ENCODE assay signal across 11 cellular contexts in genomic region chr10:81820418-81820817, GRCh38. TPM values are rescaled to one million over a fixed set of nuclear protein-coding genes. Genes with fewer than 3 reads are reported as not detected.
DNase-seq lines count a peak whose midpoint lies in the region; ATAC-seq and TF ChIP-seq lines count a peak whose summit lies in the region.
"Had no signal": no experiment of that assay in that cellular context is flagged by ENCODE, and none has a peak within 500 bp of the region (broad histone marks: within the 10 kb centered on the region; RNA-seq: fewer than 3 reads in every experiment).

No MANE protein-coding gene starts in this region.

- H3K27ac Mint-ChIP-seq in activated CD8-positive, alpha-beta T cell treated with anti-CD3 and anti-CD28 coated beads for 36 hours: no peak overlapping the region
- no peak overlapping the region for H3K27ac Mint-ChIP-seq in activated CD8-positive, alpha-beta T cell treated with anti-CD3 and anti-CD28 coated beads, Interleukin-2, amount 10 ng/mL, durations not matched to agents 7 days and 5 days
- H3K27ac Mint-ChIP-seq in stimulated activated naive CD8-positive, alpha-beta T cell treated with anti-CD3 and anti-CD28 coated beads, Interleukin-15, amount 100 ng/mL, for 72 hours: no peak overlapping the region
- H3K27ac Mint-ChIP-seq in activated CD4-positive, alpha-beta memory T cell treated with anti-CD3 and anti-CD28 coated beads for 36 hours: no peak overlapping the region
- H3K27ac Mint-ChIP-seq: IgD-negative memory B cell; stimulated activated naive CD8-positive, alpha-beta T cell treated with anti-CD3 and anti-CD28 coated beads, Interleukin-15, Interleukin-2, amounts not matched to agents 100 ng/mL and 50 ng/mL, for 24 hours had no signal

- peak; percentile 30 for ATAC-seq in activated CD8-positive, alpha-beta T cell treated with anti-CD3 and anti-CD28 coated beads for 36 hours
- no peak for ATAC-seq in activated CD8-positive, alpha-beta T cell treated with anti-CD3 and anti-CD28 coated beads, Interleukin-2, amount 10 ng/mL, durations not matched to agents 7 days and 5 days
- peak; percentile 62 for ATAC-seq in stimulated activated naive CD8-positive, alpha-beta T cell treated with anti-CD3 and anti-CD28 coated beads, Interleukin-15, amount 100 ng/mL, for 72 hours
- ATAC-seq in GM21360 (IDR thresholded peaks at IDR 0.05; ENCODE audit: unreplicated experiment): no peak

- POLR2A ChIA-PET in activated CD8-positive, alpha-beta T cell treated with anti-CD3 and anti-CD28 coated beads for 36 hours (lab: Charles Lee): no interaction called here
- POLR2A ChIA-PET in activated CD8-positive, alpha-beta T cell treated with anti-CD3 and anti-CD28 coated beads, Interleukin-2, amount 10 ng/mL, durations not matched to agents 7 days and 5 days (lab: Charles Lee): no interaction called here
- POLR2A ChIA-PET in activated CD4-positive, alpha-beta memory T cell treated with anti-CD3 and anti-CD28 coated beads for 36 hours (lab: Charles Lee): no interaction called here

- no peaks in the 10 kb centered on the region for H3K9me3 Mint-ChIP-seq in activated CD8-positive, alpha-beta T cell treated with anti-CD3 and anti-CD28 coated beads for 36 hours
- H3K9me3 Mint-ChIP-seq in activated CD8-positive, alpha-beta T cell treated with anti-CD3 and anti-CD28 coated beads, Interleukin-2, amount 10 ng/mL, durations not matched to agents 7 days and 5 days (ENCODE audit: insufficient read depth): peaks cover 5% of the 10 kb centered on the region
- no peaks in the 10 kb centered on the region for H3K9me3 Mint-ChIP-seq in stimulated activated naive CD8-positive, alpha-beta T cell treated with anti-CD3 and anti-CD28 coated beads, Interleukin-15, amount 100 ng/mL, for 72 hours
- H3K9me3 Mint-ChIP-seq in activated CD4-positive, alpha-beta memory T cell treated with anti-CD3 and anti-CD28 coated beads for 36 hours: peaks cover 7% of the 10 kb centered on the region

- intact Hi-C loops in activated CD8-positive, alpha-beta T cell treated with anti-CD3 and anti-CD28 coated beads for 36 hours (cut with micrococcal nuclease): no loop called here
- intact Hi-C loops in activated CD4-positive, alpha-beta memory T cell treated with anti-CD3 and anti-CD28 coated beads for 36 hours (cut with micrococcal nuclease): no loop called here

- no peak overlapping the region for H3K4me3 ChIP-seq in epithelial cell of proximal tubule (ENCODE audit: low read depth, low read length)

- no peak overlapping the region for H3K4me3 Mint-ChIP-seq in activated CD8-positive, alpha-beta T cell treated with anti-CD3 and anti-CD28 coated beads for 36 hours
- no peak overlapping the region for H3K4me3 Mint-ChIP-seq in activated CD8-positive, alpha-beta T cell treated with anti-CD3 and anti-CD28 coated beads, Interleukin-2, amount 10 ng/mL, durations not matched to agents 7 days and 5 days
- no peak overlapping the region for H3K4me3 Mint-ChIP-seq in stimulated activated naive CD8-positive, alpha-beta T cell treated with anti-CD3 and anti-CD28 coated beads, Interleukin-15, amount 100 ng/mL, for 72 hours
- no peak overlapping the region for H3K4me3 Mint-ChIP-seq in activated CD4-positive, alpha-beta memory T cell treated with anti-CD3 and anti-CD28 coated beads for 36 hours
- H3K4me3 Mint-ChIP-seq: IgD-negative memory B cell; stimulated activated naive CD8-positive, alpha-beta T cell treated with anti-CD3 and anti-CD28 coated beads, Interleukin-15, Interleukin-2, amounts not matched to agents 100 ng/mL and 50 ng/mL, for 24 hours had no signal

- no peaks in the 10 kb centered on the region for H3K27me3 Mint-ChIP-seq in activated CD8-positive, alpha-beta T cell treated with anti-CD3 and anti-CD28 coated beads for 36 hours
- no peaks in the 10 kb centered on the region for H3K27me3 Mint-ChIP-seq in activated CD8-positive, alpha-beta T cell treated with anti-CD3 and anti-CD28 coated beads, Interleukin-2, amount 10 ng/mL, durations not matched to agents 7 days and 5 days (ENCODE audit: low read depth)
- no peaks in the 10 kb centered on the region for H3K27me3 Mint-ChIP-seq in stimulated activated naive CD8-positive, alpha-beta T cell treated with anti-CD3 and anti-CD28 coated beads, Interleukin-15, amount 100 ng/mL, for 72 hours
- H3K27me3 Mint-ChIP-seq in activated CD4-positive, alpha-beta memory T cell treated with anti-CD3 and anti-CD28 coated beads for 36 hours: no peaks in the 10 kb centered on the region
- H3K27me3 Mint-ChIP-seq: IgD-negative memory B cell; stimulated activated naive CD8-positive, alpha-beta T cell treated with anti-CD3 and anti-CD28 coated beads, Interleukin-15, Interleukin-2, amounts not matched to agents 100 ng/mL and 50 ng/mL, for 24 hours had no signal

- peak; percentile 22 for TF ChIP-seq CTCF in activated CD8-positive, alpha-beta T cell treated with anti-CD3 and anti-CD28 coated beads for 36 hours (IDR thresholded peaks at IDR 0.05)
- peak; percentile 82 for TF ChIP-seq CTCF in epithelial cell of proximal tubule (conservative IDR thresholded peaks at IDR 0.05; ENCODE audit: low read depth, low read length)

- no peaks in the 10 kb centered on the region for H3K36me3 Mint-ChIP-seq in activated CD8-positive, alpha-beta T cell treated with anti-CD3 and anti-CD28 coated beads for 36 hours (ENCODE audit: low read depth)
- H3K36me3 Mint-ChIP-seq in activated CD8-positive, alpha-beta T cell treated with anti-CD3 and anti-CD28 coated beads, Interleukin-2, amount 10 ng/mL, durations not matched to agents 7 days and 5 days (ENCODE audit: low read depth): no peaks in the 10 kb centered on the region
- H3K36me3 Mint-ChIP-seq in activated CD4-positive, alpha-beta memory T cell treated with anti-CD3 and anti-CD28 coated beads for 36 hours: no peaks in the 10 kb centered on the region

- CTCF ChIA-PET in activated CD8-positive, alpha-beta T cell treated with anti-CD3 and anti-CD28 coated beads for 36 hours (lab: Charles Lee): no interaction called here
- CTCF ChIA-PET in activated CD8-positive, alpha-beta T cell treated with anti-CD3 and anti-CD28 coated beads, Interleukin-2, amount 10 ng/mL, durations not matched to agents 7 days and 5 days (lab: Charles Lee): no interaction called here
- CTCF ChIA-PET in activated CD4-positive, alpha-beta memory T cell treated with anti-CD3 and anti-CD28 coated beads for 36 hours (lab: Charles Lee): no interaction called here

- H3K4me1 Mint-ChIP-seq in activated CD8-positive, alpha-beta T cell treated with anti-CD3 and anti-CD28 coated beads for 36 hours (ENCODE audit: low read depth): no peaks in the 10 kb centered on the region
- no peaks in the 10 kb centered on the region for H3K4me1 Mint-ChIP-seq in activated CD8-positive, alpha-beta T cell treated with anti-CD3 and anti-CD28 coated beads, Interleukin-2, amount 10 ng/mL, durations not matched to agents 7 days and 5 days (ENCODE audit: low read depth)
- no peaks in the 10 kb centered on the region for H3K4me1 Mint-ChIP-seq in stimulated activated naive CD8-positive, alpha-beta T cell treated with anti-CD3 and anti-CD28 coated beads, Interleukin-15, amount 100 ng/mL, for 72 hours
- no peaks in the 10 kb centered on the region for H3K4me1 Mint-ChIP-seq in activated CD4-positive, alpha-beta memory T cell treated with anti-CD3 and anti-CD28 coated beads for 36 hours (ENCODE audit: low read depth)
- H3K4me1 Mint-ChIP-seq: IgD-negative memory B cell had no signal

- no peak for DNase-seq in activated CD8-positive, alpha-beta T cell treated with anti-CD3 and anti-CD28 coated beads for 36 hours
- DNase-seq in activated CD8-positive, alpha-beta T cell treated with anti-CD3 and anti-CD28 coated beads, Interleukin-2, amount 10 ng/mL, durations not matched to agents 7 days and 5 days: no peak
- DNase-seq in NCI-H2171 (lab: John Stamatoyannopoulos, UW) (peak; percentile 16), epithelial cell of proximal tubule (ENCODE audit: low read depth) (peak; percentile 13), MV-4-11 (lab: John Stamatoyannopoulos, UW) (no peak)
- no peak for DNase-seq in stimulated activated naive CD8-positive, alpha-beta T cell treated with anti-CD3 and anti-CD28 coated beads, Interleukin-15, amount 100 ng/mL, for 72 hours
- DNase-seq in activated CD4-positive, alpha-beta memory T cell treated with anti-CD3 and anti-CD28 coated beads for 36 hours: no peak
- DNase-seq: activated naive CD4-positive, alpha-beta T cell treated with Interleukin-2 at 50 U/mL for 16 hours had no signal

RNA-seq across cellular contexts. Expression of gene NRG3, which starts 54.6 kb away (rescaled TPM):
- total RNA-seq in activated CD8-positive, alpha-beta T cell treated with anti-CD3 and anti-CD28 coated beads for 36 hours: not detected
- not detected for total RNA-seq in activated CD8-positive, alpha-beta T cell treated with anti-CD3 and anti-CD28 coated beads, Interleukin-2, amount 10 ng/mL, durations not matched to agents 7 days and 5 days
- 0.58 and 0.92 TPM in 2 replicates for total RNA-seq in epithelial cell of proximal tubule
- total RNA-seq in activated CD4-positive, alpha-beta memory T cell treated with anti-CD3 and anti-CD28 coated beads for 36 hours: not detected

Comparison
In these comparisons a context has a peak if more than half of its experiments do, and no peak if none do; other contexts are left out.
1. ATAC-seq: peak in activated CD8-positive, alpha-beta T cell treated with anti-CD3 and anti-CD28 coated beads for 36 hours (single experiment) and stimulated activated naive CD8-positive, alpha-beta T cell treated with anti-CD3 and anti-CD28 coated beads, Interleukin-15, amount 100 ng/mL, for 72 hours (single experiment); none in activated CD8-positive, alpha-beta T cell treated with anti-CD3 and anti-CD28 coated beads, Interleukin-2, amount 10 ng/mL, durations not matched to agents 7 days and 5 days (single experiment) and GM21360 (single experiment).
2. DNase-seq: peak in NCI-H2171 (single experiment) and epithelial cell of proximal tubule (single experiment); none in activated CD8-positive, alpha-beta T cell treated with anti-CD3 and anti-CD28 coated beads for 36 hours (single experiment), activated CD8-positive, alpha-beta T cell treated with anti-CD3 and anti-CD28 coated beads, Interleukin-2, amount 10 ng/mL, durations not matched to agents 7 days and 5 days (single experiment), stimulated activated naive CD8-positive, alpha-beta T cell treated with anti-CD3 and anti-CD28 coated beads, Interleukin-15, amount 100 ng/mL, for 72 hours (0 of 2), MV-4-11 (single experiment) and activated CD4-positive, alpha-beta memory T cell treated with anti-CD3 and anti-CD28 coated beads for 36 hours (single experiment).